In genomic region chr1:23529146-23530088, GRCh38 we compare ENCODE assay signal across 9 cellular contexts. TPM values are rescaled to one million over a fixed set of nuclear protein-coding genes. Genes with fewer than 3 reads are reported as not detected.
DNase-seq lines count a peak whose midpoint lies in the region; ATAC-seq and TF ChIP-seq lines count a peak whose summit lies in the region.
"Had no signal": no experiment of that assay in that cellular context is flagged by ENCODE, and none has a peak within 500 bp of the region (broad histone marks: within the 10 kb centered on the region; RNA-seq: fewer than 3 reads in every experiment).

No MANE protein-coding gene starts in this region.

- DNase-seq in left ventricle myocardium inferior: no peak
- DNase-seq in left ventricle myocardium superior: no peak
- DNase-seq in glutamatergic neuron: no peak
- no peak for DNase-seq in upper lobe of right lung
- no peak for DNase-seq in HT-29 (ENCODE audit: low spot score)
- DNase-seq in head of caudate nucleus: no peak

- peaks cover 15% of the 10 kb centered on the region for H3K27me3 Mint-ChIP-seq in glutamatergic neuron (ENCODE audit: unreplicated experiment)

- TF ChIP-seq CTCF in left ventricle myocardium inferior (IDR thresholded peaks at IDR 0.05; ENCODE audit: borderline replicate concordance): no peak
- TF ChIP-seq CTCF in glutamatergic neuron (IDR thresholded peaks at IDR 0.05; ENCODE audit: partially characterized antibody, unreplicated experiment): no peak
- TF ChIP-seq CTCF in upper lobe of right lung (IDR thresholded peaks at IDR 0.05): no peak

- no peaks in the 10 kb centered on the region for H3K9me3 ChIP-seq in left ventricle myocardium inferior (replicated peaks)
- no peaks in the 10 kb centered on the region for H3K9me3 ChIP-seq in upper lobe of right lung
- H3K9me3 ChIP-seq: gastroesophageal sphincter had no signal

- H3K4me1 ChIP-seq in left ventricle myocardium inferior (peaks cover 35% of the 10 kb centered on the region), upper lobe of right lung (peaks cover 57% of the 10 kb centered on the region)

- H3K27ac ChIP-seq in left ventricle myocardium inferior (replicated peaks): no peak overlapping the region
- H3K27ac ChIP-seq in upper lobe of right lung: no peak overlapping the region
- H3K27ac ChIP-seq: gastroesophageal sphincter had no signal

- 0 out of 2 replicates have a peak, but pooled peaks have one; percentile 28 for TF ChIP-seq POLR2A in Raji (IDR thresholded peaks at IDR 0.05; ENCODE audit: insufficient read depth, low read depth, low read length)

- peak overlapping the region; percentile 73 for H3K4me3 ChIP-seq in left ventricle myocardium inferior
- H3K4me3 ChIP-seq in upper lobe of right lung: peak overlapping the region; percentile 10

- H3K36me3 ChIP-seq in left ventricle myocardium inferior (no peaks in the 10 kb centered on the region), upper lobe of right lung (no peaks in the 10 kb centered on the region)
- H3K36me3 ChIP-seq: gastroesophageal sphincter had no signal

- peak overlapping the region; percentile 77 for H3K27ac Mint-ChIP-seq in glutamatergic neuron (ENCODE audit: unreplicated experiment)

- peaks cover 18% of the 10 kb centered on the region for H3K4me1 Mint-ChIP-seq in glutamatergic neuron (ENCODE audit: low read depth, unreplicated experiment)

- H3K36me3 Mint-ChIP-seq in glutamatergic neuron (ENCODE audit: unreplicated experiment): no peaks in the 10 kb centered on the region

- peaks cover 9% of the 10 kb centered on the region for H3K9me3 Mint-ChIP-seq in glutamatergic neuron (ENCODE audit: unreplicated experiment)

- H3K4me3 Mint-ChIP-seq in glutamatergic neuron (ENCODE audit: unreplicated experiment): peak overlapping the region; percentile 59

- intact Hi-C loops in left ventricle myocardium inferior (cut with micrococcal nuclease) (no loop called here), left ventricle myocardium superior (cut with micrococcal nuclease) (no loop called here), upper lobe of right lung (cut with DNase I) (no loop called here), head of caudate nucleus (cut with DNase I) (no loop called here)

- ATAC-seq in left ventricle myocardium superior (no peak), upper lobe of right lung (no peak), HG03139 (IDR thresholded peaks at IDR 0.05; ENCODE audit: unreplicated experiment) (no peak)
- ATAC-seq: gastroesophageal sphincter had no signal

- peaks cover 22% of the 10 kb centered on the region for H3K27me3 ChIP-seq in left ventricle myocardium inferior (ENCODE audit: low read depth)
- H3K27me3 ChIP-seq in upper lobe of right lung: no peaks in the 10 kb centered on the region

RNA-seq across cellular contexts. Expression of gene E2F2, which starts 1.6 kb away (rescaled TPM):
- total RNA-seq in left ventricle myocardium inferior (0.16 TPM), left ventricle myocardium superior (0.35 TPM), glutamatergic neuron (ENCODE audit: unreplicated experiment) (5.4 TPM), upper lobe of right lung (0.32 TPM)
- total RNA-seq in HT-29 (2014; rRNA removed; shearing (Covaris generic)): 4.7 TPM in 2 replicates

RNA-seq across cellular contexts. Expression of gene ID3, which starts 29.9 kb away (rescaled TPM):
- 75.2 TPM for total RNA-seq in left ventricle myocardium inferior
- 82.4 TPM for total RNA-seq in left ventricle myocardium superior
- total RNA-seq in glutamatergic neuron (ENCODE audit: unreplicated experiment): 10.9 TPM
- total RNA-seq in upper lobe of right lung: 242 TPM
- total RNA-seq in HT-29 (2014; rRNA removed; shearing (Covaris generic)): 1.3 and 3.4 TPM in 2 replicates

RNA-seq across cellular contexts. Expression of gene ASAP3, which starts 45.4 kb away (rescaled TPM):
- 44.4 TPM for total RNA-seq in left ventricle myocardium inferior
- 47.3 TPM for total RNA-seq in left ventricle myocardium superior
- 53.5 TPM for total RNA-seq in glutamatergic neuron (ENCODE audit: unreplicated experiment)
- 35.9 TPM for total RNA-seq in upper lobe of right lung
- 3.1 and 4.3 TPM in 2 replicates for total RNA-seq in HT-29 (2014; rRNA removed; shearing (Covaris generic))
